10 cellular contexts compared by ENCODE assay signal in genomic region chr17:11240041-11240801, GRCh38. TPM values are rescaled to one million over a fixed set of nuclear protein-coding genes. Genes with fewer than 3 reads are reported as not detected.
DNase-seq lines count a peak whose midpoint lies in the region; ATAC-seq and TF ChIP-seq lines count a peak whose summit lies in the region.
"Had no signal": no experiment of that assay in that cellular context is flagged by ENCODE, and none has a peak within 500 bp of the region (broad histone marks: within the 10 kb centered on the region; RNA-seq: fewer than 3 reads in every experiment).

No MANE protein-coding gene starts in this region.

- POLR2A ChIA-PET in activated CD4-positive, alpha-beta T cell treated with anti-CD3 and anti-CD28 coated beads for 36 hours (lab: Charles Lee), result no interaction called here

- no peak overlapping the region for H3K27ac ChIP-seq in hepatocyte
- no peak overlapping the region for H3K27ac ChIP-seq in osteoblast (ENCODE audit: low read depth, low read length)
- peak overlapping the region in 1 of 2 donors; percentile 5 for H3K27ac ChIP-seq in uterus

- TF ChIP-seq CTCF in hepatocyte (IDR thresholded peaks at IDR 0.05; ENCODE audit: poor library complexity) (peak; percentile 42), osteoblast (IDR thresholded peaks at IDR 0.05; ENCODE audit: extremely low read depth, low read depth, low read length) (no peak), uterus (IDR thresholded peaks at IDR 0.05) (peak in 3 of 4 experiments; percentile 20 to 50 (median 27))

- H3K4me3 Mint-ChIP-seq in activated CD4-positive, alpha-beta T cell treated with anti-CD3 and anti-CD28 coated beads for 36 hours, result no peak overlapping the region

- no peaks in the 10 kb centered on the region for H3K4me1 Mint-ChIP-seq in activated CD4-positive, alpha-beta T cell treated with anti-CD3 and anti-CD28 coated beads for 36 hours

- no peaks in the 10 kb centered on the region for H3K9me3 Mint-ChIP-seq in activated CD4-positive, alpha-beta T cell treated with anti-CD3 and anti-CD28 coated beads for 36 hours (ENCODE audit: low read depth)

- H3K79me2 ChIP-seq in hepatocyte (no peaks in the 10 kb centered on the region), osteoblast (ENCODE audit: insufficient read depth, low read length) (no peaks in the 10 kb centered on the region)

- no peaks in the 10 kb centered on the region for H3K36me3 Mint-ChIP-seq in activated CD4-positive, alpha-beta T cell treated with anti-CD3 and anti-CD28 coated beads for 36 hours (ENCODE audit: low read depth)

- H3K27me3 ChIP-seq in hepatocyte (peaks cover 64% of the 10 kb centered on the region), osteoblast (ENCODE audit: insufficient read depth, low read length) (no peaks in the 10 kb centered on the region), uterus (peaks cover 0 to 3% of the 10 kb centered on the region in 2 donors)

- no peak for ATAC-seq in activated CD4-positive, alpha-beta T cell treated with anti-CD3 and anti-CD28 coated beads for 36 hours
- ATAC-seq in HG03469 (IDR thresholded peaks at IDR 0.05; ENCODE audit: unreplicated experiment), result no peak

- peak overlapping the region; percentile 97 for H3K4me2 ChIP-seq in hepatocyte
- H3K4me2 ChIP-seq in osteoblast (ENCODE audit: insufficient read depth, low read length), result no peak overlapping the region

- peak in 1 of 2 donors; percentile 11 for TF ChIP-seq POLR2A in uterus (IDR thresholded peaks at IDR 0.05)

- no peaks in the 10 kb centered on the region for H3K36me3 ChIP-seq in hepatocyte (replicated peaks; ENCODE audit: insufficient read depth, low read depth)
- no peaks in the 10 kb centered on the region for H3K36me3 ChIP-seq in osteoblast (ENCODE audit: insufficient read depth, low read length)
- no peaks in the 10 kb centered on the region for H3K36me3 ChIP-seq in uterus

- H3K9me3 ChIP-seq in hepatocyte (ENCODE audit: low read depth) (no peaks in the 10 kb centered on the region), osteoblast (ENCODE audit: low read depth, low read length) (no peaks in the 10 kb centered on the region), uterus (no peaks in the 10 kb centered on the region)

- H3K4me3 ChIP-seq in hepatocyte, result peak overlapping the region; percentile 55
- no peak overlapping the region for H3K4me3 ChIP-seq in osteoblast (ENCODE audit: insufficient read depth, low read length)
- peak overlapping the region; percentile 20 to 35 for H3K4me3 ChIP-seq in uterus

- under 1% methylated on average over 44 of the region's 85 CpGs for WGBS in hepatocyte (ENCODE audit: low lambda C conversion rate, missing lambda C conversion rate)

- intact Hi-C loops in activated CD4-positive, alpha-beta T cell treated with anti-CD3 and anti-CD28 coated beads for 36 hours (cut with DNase I, micrococcal nuclease), result no loop called here
- intact Hi-C loops in uterus (cut with DNase I; ENCODE audit: low total_unique reads), result no loop called here

- peaks cover 36% of the 10 kb centered on the region for H3K27me3 Mint-ChIP-seq in activated CD4-positive, alpha-beta T cell treated with anti-CD3 and anti-CD28 coated beads for 36 hours

- H4K20me1 ChIP-seq in hepatocyte (ENCODE audit: insufficient read depth, poor library complexity, severe bottlenecking) (no peaks in the 10 kb centered on the region), osteoblast (ENCODE audit: insufficient read depth, low read length) (no peaks in the 10 kb centered on the region)

- no peak overlapping the region for H3K27ac Mint-ChIP-seq in activated CD4-positive, alpha-beta T cell treated with anti-CD3 and anti-CD28 coated beads for 36 hours

- H2AFZ ChIP-seq in hepatocyte (peak overlapping the region; percentile 60), osteoblast (ENCODE audit: low read length) (no peak overlapping the region)

- DNase-seq in activated CD4-positive, alpha-beta T cell treated with anti-CD3 and anti-CD28 coated beads for 36 hours, result peak; percentile 7
- no peak for DNase-seq in activated CD4-positive, alpha-beta T cell treated with anti-CD3 and anti-CD28 coated beads, Interleukin-2, amount 50 U/mL, for 4 hours
- DNase-seq in hepatocyte (ENCODE audit: low spot score) (peak; percentile 35), osteoblast (ENCODE audit: insufficient read length, low spot score, missing footprints) (peak; percentile 68), uterus (no peak), LoVo (ENCODE audit: low spot score) (no peak), NCI-H128 (lab: John Stamatoyannopoulos, UW; ENCODE audit: unreplicated experiment) (no peak)
- DNase-seq: NCI-H510A had no signal

- CTCF ChIA-PET in activated CD4-positive, alpha-beta T cell treated with anti-CD3 and anti-CD28 coated beads for 36 hours (lab: Charles Lee), result no interaction called here

- H3K9me2 ChIP-seq in hepatocyte (replicated peaks; ENCODE audit: insufficient read depth), result no peaks in the 10 kb centered on the region

- H3K4me1 ChIP-seq in hepatocyte (ENCODE audit: insufficient read depth) (no peaks in the 10 kb centered on the region), osteoblast (ENCODE audit: insufficient read depth, low read length) (no peaks in the 10 kb centered on the region), uterus (no peaks in the 10 kb centered on the region)

RNA-seq across cellular contexts. Expression of gene SHISA6, which starts 0.8 kb away (rescaled TPM):
- total RNA-seq in activated CD4-positive, alpha-beta T cell treated with anti-CD3 and anti-CD28 coated beads for 36 hours, result not detected
- total RNA-seq in hepatocyte (0.56 and 0.80 TPM in 2 replicates), osteoblast (not detected in 2 replicates), uterus (1 to 10 TPM in 2 of 4 donors, under 1 TPM in 1, not detected in 1; 0.18 to 3.7 (median 2.0) TPM)
- polyA plus RNA-seq in hepatocyte, result 0.21 and 1.3 TPM in 2 replicates
- total RNA-seq: T-helper 1 cell treated with Interleukin-12 subunit alpha and Interleukin-12 subunit beta and Interleukin-4 antibody, amounts not matched to agents 30 ng/mL and 1 ng/mL, for 36 hours had no signal

Comparison
In these comparisons a context has a peak if more than half of its experiments do, and no peak if none do; other contexts are left out.
1. DNase-seq: peak in activated CD4-positive, alpha-beta T cell treated with anti-CD3 and anti-CD28 coated beads for 36 hours (single experiment), hepatocyte (single experiment) and osteoblast (single experiment); none in activated CD4-positive, alpha-beta T cell treated with anti-CD3 and anti-CD28 coated beads, Interleukin-2, amount 50 U/mL, for 4 hours (0 of 2), uterus (0 of 2), LoVo (single experiment) and NCI-H128 (single experiment).